ENCODE assay signal across 1 cellular context in the genomic region with DNA sequence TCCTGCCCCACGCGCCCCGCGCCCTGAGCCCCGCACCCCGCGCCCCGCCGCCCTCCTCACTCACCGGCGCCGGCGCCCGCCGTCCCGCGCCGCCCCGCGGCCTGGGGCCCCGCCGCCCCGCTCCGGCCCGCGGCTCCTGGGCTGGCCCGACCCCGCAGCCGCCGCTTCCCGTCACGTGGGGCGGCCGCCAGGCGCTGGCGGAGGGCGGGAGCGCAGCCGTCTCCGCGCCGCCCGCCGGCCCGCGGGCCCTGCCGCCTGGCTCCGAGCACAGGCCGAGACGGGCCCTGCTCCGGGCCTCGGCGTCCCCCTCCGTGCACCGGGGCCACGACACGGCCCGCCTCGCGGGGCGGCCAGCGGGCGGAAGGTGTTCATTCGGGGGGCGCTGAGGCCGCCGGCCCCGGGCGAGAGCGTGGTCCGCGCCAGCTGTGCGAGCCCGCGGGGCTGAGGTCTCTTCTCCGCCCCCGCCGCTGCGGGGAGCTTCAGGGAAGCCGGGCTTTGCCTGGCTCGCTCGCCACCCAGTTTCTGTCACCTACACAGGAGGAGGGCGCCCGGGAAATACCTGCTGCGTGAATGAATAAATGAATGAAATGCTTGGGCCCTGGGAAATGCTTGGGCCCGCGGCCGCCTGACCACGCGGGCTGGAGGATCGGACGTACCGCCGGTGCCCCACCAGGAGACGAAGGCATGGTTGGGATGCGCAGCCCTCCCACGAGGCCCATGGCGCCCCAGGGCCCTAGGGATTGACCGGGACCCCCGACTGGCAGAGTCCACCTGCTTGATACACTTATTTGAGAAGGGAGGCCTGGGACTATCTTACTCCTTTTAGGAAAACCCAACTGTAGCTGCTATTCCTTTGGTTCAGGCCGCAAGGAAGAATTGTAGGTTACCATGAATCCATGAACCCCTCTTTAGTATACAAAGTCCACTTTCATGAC.
TF ChIP-seq lines count a peak whose summit lies in the region.

A gene with protein sequence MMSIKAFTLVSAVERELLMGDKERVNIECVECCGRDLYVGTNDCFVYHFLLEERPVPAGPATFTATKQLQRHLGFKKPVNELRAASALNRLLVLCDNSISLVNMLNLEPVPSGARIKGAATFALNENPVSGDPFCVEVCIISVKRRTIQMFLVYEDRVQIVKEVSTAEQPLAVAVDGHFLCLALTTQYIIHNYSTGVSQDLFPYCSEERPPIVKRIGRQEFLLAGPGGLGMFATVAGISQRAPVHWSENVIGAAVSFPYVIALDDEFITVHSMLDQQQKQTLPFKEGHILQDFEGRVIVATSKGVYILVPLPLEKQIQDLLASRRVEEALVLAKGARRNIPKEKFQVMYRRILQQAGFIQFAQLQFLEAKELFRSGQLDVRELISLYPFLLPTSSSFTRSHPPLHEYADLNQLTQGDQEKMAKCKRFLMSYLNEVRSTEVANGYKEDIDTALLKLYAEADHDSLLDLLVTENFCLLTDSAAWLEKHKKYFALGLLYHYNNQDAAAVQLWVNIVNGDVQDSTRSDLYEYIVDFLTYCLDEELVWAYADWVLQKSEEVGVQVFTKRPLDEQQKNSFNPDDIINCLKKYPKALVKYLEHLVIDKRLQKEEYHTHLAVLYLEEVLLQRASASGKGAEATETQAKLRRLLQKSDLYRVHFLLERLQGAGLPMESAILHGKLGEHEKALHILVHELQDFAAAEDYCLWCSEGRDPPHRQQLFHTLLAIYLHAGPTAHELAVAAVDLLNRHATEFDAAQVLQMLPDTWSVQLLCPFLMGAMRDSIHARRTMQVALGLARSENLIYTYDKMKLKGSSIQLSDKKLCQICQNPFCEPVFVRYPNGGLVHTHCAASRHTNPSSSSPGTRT (minus strand): TSS at position 175 of the 935 bp plus-strand sequence. CDS start 21,434 bp downstream, outside the sequence.

TF ChIP-seq in HepG2, 621 proteins besides CTCF, POLR2A, EP300 and RAD21 (continued from another document and continues in another):
- TF ChIP-seq, protein P1, sequence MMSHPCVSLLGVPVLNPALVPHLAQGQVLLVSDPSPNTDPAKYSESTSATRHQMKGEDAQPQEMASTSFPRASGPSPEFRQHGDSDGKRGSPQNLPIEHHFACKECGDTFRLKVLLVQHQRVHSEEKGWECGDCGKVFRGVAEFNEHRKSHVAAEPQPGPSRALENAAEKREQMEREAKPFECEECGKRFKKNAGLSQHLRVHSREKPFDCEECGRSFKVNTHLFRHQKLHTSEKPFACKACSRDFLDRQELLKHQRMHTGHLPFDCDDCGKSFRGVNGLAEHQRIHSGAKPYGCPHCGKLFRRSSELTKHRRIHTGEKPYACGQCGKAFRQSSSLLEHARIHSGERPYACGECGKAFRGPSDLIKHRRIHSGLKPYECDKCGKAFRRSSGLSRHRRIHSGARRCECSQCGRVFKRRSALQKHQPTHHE (CRISPR knock-in tag; IDR thresholded peaks at IDR 0.05; ENCODE audit: borderline replicate concordance), result peak; percentile 90; the same call in 1 of the 2 replicates
- TF ChIP-seq ZHX2 (IDR thresholded peaks at IDR 0.05; ENCODE audit: low read depth) (no peak), ZHX2 (CRISPR knock-in tag; IDR thresholded peaks at IDR 0.05; ENCODE audit: borderline replicate concordance) (peak; percentile 59; the same call in 1 of the 2 replicates), MAFK (conservative IDR thresholded peaks at IDR 0.05 in 1 of 2, IDR thresholded peaks at IDR 0.05 in 1 of 2; ENCODE audit: low read length in 2 of 2) (no peak), HES4 (CRISPR knock-in tag; IDR thresholded peaks at IDR 0.05; ENCODE audit: borderline replicate concordance) (peak; percentile 84), ZNF766 (CRISPR knock-in tag; IDR thresholded peaks at IDR 0.05; ENCODE audit: borderline replicate concordance) (peak; percentile 67; the same call in 1 of the 2 replicates), ATF1 (CRISPR knock-in tag; IDR thresholded peaks at IDR 0.05) (no peak), ZNF205 (CRISPR knock-in tag; IDR thresholded peaks at IDR 0.05) (0 out of 2 replicates have a peak, but pooled peaks have one; percentile 51), GTF3A (CRISPR knock-in tag; conservative IDR thresholded peaks at IDR 0.05) (0 out of 2 replicates have a peak, but pooled peaks have one; percentile 24), ZNF224 (CRISPR knock-in tag; IDR thresholded peaks at IDR 0.05) (0 out of 2 replicates have a peak, but pooled peaks have one; percentile 50), ZNF180 (CRISPR knock-in tag; IDR thresholded peaks at IDR 0.05; ENCODE audit: borderline replicate concordance, low read depth) (no peak), KLF15 (CRISPR knock-in tag; IDR thresholded peaks at IDR 0.05; ENCODE audit: borderline replicate concordance) (peak; percentile 88; the same call in 1 of the 2 replicates), TBL1XR1 (IDR thresholded peaks at IDR 0.05; ENCODE audit: borderline replicate concordance, low read length, partially characterized antibody) (no peak), ZNF451 (CRISPR knock-in tag; IDR thresholded peaks at IDR 0.05) (no peak), ZNF547 (CRISPR knock-in tag; IDR thresholded peaks at IDR 0.05) (peak; percentile 85), MTF1 (CRISPR knock-in tag; IDR thresholded peaks at IDR 0.05) (peak; percentile 67; the same call in 1 of the 2 replicates), ZNF720 (CRISPR knock-in tag; IDR thresholded peaks at IDR 0.05) (no peak), ZBTB43 (CRISPR knock-in tag; conservative IDR thresholded peaks at IDR 0.05) (peak; percentile 68; the same call in 1 of the 2 replicates), LCORL (IDR thresholded peaks at IDR 0.05) (no peak), LCORL (CRISPR knock-in tag; IDR thresholded peaks at IDR 0.05) (peak; percentile 42; the same call in 1 of the 2 replicates), E2F5 (CRISPR knock-in tag; conservative IDR thresholded peaks at IDR 0.05) (no peak), ZEB1 (IDR thresholded peaks at IDR 0.05; ENCODE audit: insufficient replicate concordance, low read depth) (no peak), NFATC3 (CRISPR knock-in tag; IDR thresholded peaks at IDR 0.05) (no peak), ZNF569 (CRISPR knock-in tag; IDR thresholded peaks at IDR 0.05; ENCODE audit: borderline replicate concordance) (no peak), MBD4 (IDR thresholded peaks at IDR 0.05; ENCODE audit: borderline replicate concordance, low read length) (no peak), NFYB (CRISPR knock-in tag; IDR thresholded peaks at IDR 0.05) (no peak)
- TF ChIP-seq, protein P2, sequence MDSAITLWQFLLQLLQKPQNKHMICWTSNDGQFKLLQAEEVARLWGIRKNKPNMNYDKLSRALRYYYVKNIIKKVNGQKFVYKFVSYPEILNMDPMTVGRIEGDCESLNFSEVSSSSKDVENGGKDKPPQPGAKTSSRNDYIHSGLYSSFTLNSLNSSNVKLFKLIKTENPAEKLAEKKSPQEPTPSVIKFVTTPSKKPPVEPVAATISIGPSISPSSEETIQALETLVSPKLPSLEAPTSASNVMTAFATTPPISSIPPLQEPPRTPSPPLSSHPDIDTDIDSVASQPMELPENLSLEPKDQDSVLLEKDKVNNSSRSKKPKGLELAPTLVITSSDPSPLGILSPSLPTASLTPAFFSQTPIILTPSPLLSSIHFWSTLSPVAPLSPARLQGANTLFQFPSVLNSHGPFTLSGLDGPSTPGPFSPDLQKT (CRISPR knock-in tag; IDR thresholded peaks at IDR 0.05; ENCODE audit: borderline replicate concordance), result no peak; the same call in 1 of the 2 replicates
- TF ChIP-seq, protein P3, sequence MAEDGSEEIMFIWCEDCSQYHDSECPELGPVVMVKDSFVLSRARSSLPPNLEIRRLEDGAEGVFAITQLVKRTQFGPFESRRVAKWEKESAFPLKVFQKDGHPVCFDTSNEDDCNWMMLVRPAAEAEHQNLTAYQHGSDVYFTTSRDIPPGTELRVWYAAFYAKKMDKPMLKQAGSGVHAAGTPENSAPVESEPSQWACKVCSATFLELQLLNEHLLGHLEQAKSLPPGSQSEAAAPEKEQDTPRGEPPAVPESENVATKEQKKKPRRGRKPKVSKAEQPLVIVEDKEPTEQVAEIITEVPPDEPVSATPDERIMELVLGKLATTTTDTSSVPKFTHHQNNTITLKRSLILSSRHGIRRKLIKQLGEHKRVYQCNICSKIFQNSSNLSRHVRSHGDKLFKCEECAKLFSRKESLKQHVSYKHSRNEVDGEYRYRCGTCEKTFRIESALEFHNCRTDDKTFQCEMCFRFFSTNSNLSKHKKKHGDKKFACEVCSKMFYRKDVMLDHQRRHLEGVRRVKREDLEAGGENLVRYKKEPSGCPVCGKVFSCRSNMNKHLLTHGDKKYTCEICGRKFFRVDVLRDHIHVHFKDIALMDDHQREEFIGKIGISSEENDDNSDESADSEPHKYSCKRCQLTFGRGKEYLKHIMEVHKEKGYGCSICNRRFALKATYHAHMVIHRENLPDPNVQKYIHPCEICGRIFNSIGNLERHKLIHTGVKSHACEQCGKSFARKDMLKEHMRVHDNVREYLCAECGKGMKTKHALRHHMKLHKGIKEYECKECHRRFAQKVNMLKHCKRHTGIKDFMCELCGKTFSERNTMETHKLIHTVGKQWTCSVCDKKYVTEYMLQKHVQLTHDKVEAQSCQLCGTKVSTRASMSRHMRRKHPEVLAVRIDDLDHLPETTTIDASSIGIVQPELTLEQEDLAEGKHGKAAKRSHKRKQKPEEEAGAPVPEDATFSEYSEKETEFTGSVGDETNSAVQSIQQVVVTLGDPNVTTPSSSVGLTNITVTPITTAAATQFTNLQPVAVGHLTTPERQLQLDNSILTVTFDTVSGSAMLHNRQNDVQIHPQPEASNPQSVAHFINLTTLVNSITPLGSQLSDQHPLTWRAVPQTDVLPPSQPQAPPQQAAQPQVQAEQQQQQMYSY (CRISPR knock-in tag; IDR thresholded peaks at IDR 0.05), result peak; percentile 37; the same call in 1 of the 2 replicates
- TF ChIP-seq, protein P4, sequence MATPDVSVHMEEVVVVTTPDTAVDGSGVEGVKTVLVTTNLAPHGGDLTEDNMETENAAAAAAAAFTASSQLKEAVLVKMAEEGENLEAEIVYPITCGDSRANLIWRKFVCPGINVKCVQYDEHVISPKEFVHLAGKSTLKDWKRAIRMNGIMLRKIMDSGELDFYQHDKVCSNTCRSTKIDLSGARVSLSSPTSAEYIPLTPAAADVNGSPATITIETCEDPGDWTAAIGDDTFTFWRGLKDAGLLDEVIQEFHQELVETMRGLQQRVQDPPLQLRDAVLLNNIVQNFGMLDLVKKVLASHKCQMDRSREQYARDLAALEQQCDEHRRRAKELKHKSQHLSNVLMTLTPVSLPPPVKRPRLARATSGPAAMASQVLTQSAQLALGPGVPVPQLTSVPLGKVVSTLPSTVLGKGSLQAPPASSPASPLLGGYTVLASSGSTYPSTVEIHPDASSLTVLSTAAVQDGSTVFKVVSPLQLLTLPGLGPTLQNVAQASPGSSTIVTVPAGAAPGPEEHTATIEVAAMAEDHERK (CRISPR knock-in tag; IDR thresholded peaks at IDR 0.05; ENCODE audit: low read depth), result no peak
- TF ChIP-seq, protein P5, sequence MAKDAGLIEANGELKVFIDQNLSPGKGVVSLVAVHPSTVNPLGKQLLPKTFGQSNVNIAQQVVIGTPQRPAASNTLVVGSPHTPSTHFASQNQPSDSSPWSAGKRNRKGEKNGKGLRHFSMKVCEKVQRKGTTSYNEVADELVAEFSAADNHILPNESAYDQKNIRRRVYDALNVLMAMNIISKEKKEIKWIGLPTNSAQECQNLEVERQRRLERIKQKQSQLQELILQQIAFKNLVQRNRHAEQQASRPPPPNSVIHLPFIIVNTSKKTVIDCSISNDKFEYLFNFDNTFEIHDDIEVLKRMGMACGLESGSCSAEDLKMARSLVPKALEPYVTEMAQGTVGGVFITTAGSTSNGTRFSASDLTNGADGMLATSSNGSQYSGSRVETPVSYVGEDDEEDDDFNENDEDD (CRISPR knock-in tag; IDR thresholded peaks at IDR 0.05; ENCODE audit: borderline replicate concordance), result peak; percentile 70
